Comparison of ENCODE assay signal across 11 cellular contexts in the genomic region with DNA sequence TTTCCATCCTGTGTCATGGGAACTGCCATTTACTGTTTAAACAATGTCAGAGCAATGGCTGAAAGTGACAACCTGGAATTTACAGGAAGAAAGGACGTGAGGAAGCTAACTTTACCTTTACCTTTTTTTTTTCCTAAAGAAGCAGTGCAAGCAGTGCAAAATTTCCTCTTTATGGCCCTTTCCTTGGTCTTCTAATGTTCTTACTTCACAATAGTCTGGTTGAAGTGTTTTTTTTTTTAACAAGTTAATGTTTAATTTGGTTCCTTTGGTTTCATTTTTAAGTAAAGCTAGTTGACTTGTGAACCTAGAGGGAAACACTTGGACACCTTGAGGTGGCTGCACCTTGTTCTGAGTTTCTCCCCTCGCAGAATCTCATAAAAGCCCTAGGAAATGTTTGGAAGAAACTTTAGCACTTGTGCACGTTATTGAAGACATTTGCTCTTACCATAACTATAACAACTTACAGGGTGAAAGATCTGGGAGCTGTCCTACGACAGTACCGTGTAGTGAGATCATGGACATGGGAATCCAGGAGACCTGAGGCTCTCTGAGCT. TPM values are rescaled to one million over a fixed set of nuclear protein-coding genes. Genes with fewer than 3 reads are reported as not detected.
A peak's percentile ranks its signal among the peaks of the same experiment; 100 is the strongest.
DNase-seq lines count a peak whose midpoint lies in the region; ATAC-seq and TF ChIP-seq lines count a peak whose summit lies in the region.
"Had no signal": no experiment of that assay in that cellular context is flagged by ENCODE, and none has a peak within 500 bp of the region (broad histone marks: within the 10 kb centered on the region; RNA-seq: fewer than 3 reads in every experiment).

No MANE protein-coding gene starts in this region.

- peak overlapping the region; percentile 58 to 67 for H3K4me3 ChIP-seq in Panc1 (ENCODE audit: low read depth in 2 of 2, low read length in 2 of 2)
- peak overlapping the region; percentile 93 for H3K4me3 ChIP-seq in fibroblast of villous mesenchyme (ENCODE audit: low read depth, low read length)

- peaks cover 5% of the 10 kb centered on the region for H3K4me1 ChIP-seq in Panc1 (ENCODE audit: control insufficient read depth, insufficient read depth, low read length)

- H3K27ac ChIP-seq in Panc1 (ENCODE audit: low read length): peak overlapping the region; percentile 77

- H3K4me3 Mint-ChIP-seq in progenitor cell of endocrine pancreas (ENCODE audit: low read depth): peak overlapping the region; percentile 18

- H3K27ac Mint-ChIP-seq in progenitor cell of endocrine pancreas: peak overlapping the region; percentile 61
- H3K27ac Mint-ChIP-seq: naive B cell had no signal

- no peaks in the 10 kb centered on the region for H3K36me3 ChIP-seq in Panc1 (ENCODE audit: control insufficient read depth, insufficient read depth, low read length)

- in situ Hi-C loops in Caki2 (cut with HindIII; ENCODE audit: low pct_unique_long_range_greater_than_20kb, low sequenced_read_pairs) (no loop called here), Panc1 (cut with HindIII; ENCODE audit: low pct_unique_long_range_greater_than_20kb, low sequenced_read_pairs) (no loop called here)

- peaks cover 24% of the 10 kb centered on the region for H3K4me1 Mint-ChIP-seq in progenitor cell of endocrine pancreas (ENCODE audit: low read depth)

- CTCF ChIA-PET in Panc1 (lab: Charles Lee): interaction anchor here (0.6 kb wide), 1 partner anchor 75 kb away, joined by 3 read pairs; no protein-coding TSS in a partner anchor

- TF ChIP-seq POLR2A in GM18505 (IDR thresholded peaks at IDR 0.05; ENCODE audit: borderline replicate concordance, extremely low read depth, insufficient read depth, insufficient read length): no peak

- H3K9me3 Mint-ChIP-seq in progenitor cell of endocrine pancreas (ENCODE audit: low read depth): no peaks in the 10 kb centered on the region

- TF ChIP-seq CTCF in Panc1 (IDR thresholded peaks at IDR 0.05) (no peak), fibroblast of villous mesenchyme (IDR thresholded peaks at IDR 0.05; ENCODE audit: insufficient read depth, low read depth, low read length) (no peak), progenitor cell of endocrine pancreas (IDR thresholded peaks at IDR 0.05; ENCODE audit: unreplicated experiment) (no peak)

- peaks cover 2% of the 10 kb centered on the region for H3K36me3 Mint-ChIP-seq in progenitor cell of endocrine pancreas (ENCODE audit: insufficient read depth)
- H3K36me3 Mint-ChIP-seq: naive B cell had no signal

- no TSS peak for BruUV-seq in Panc1 (replicated peaks; lab: Mats Ljungman, UMichigan)

- no peaks in the 10 kb centered on the region for H3K27me3 ChIP-seq in Panc1 (ENCODE audit: control insufficient read depth, insufficient read depth, low read length)

- POLR2A ChIA-PET in Panc1 (lab: Charles Lee): interaction anchor here (0.6 kb wide), 1 partner anchor 801 kb away, joined by 5 read pairs; no protein-coding TSS in a partner anchor

- H3K9me3 ChIP-seq in Panc1 (ENCODE audit: control insufficient read depth, insufficient read depth, low read depth, low read length): no peaks in the 10 kb centered on the region

- DNase-seq in Caki2 (ENCODE audit: low read depth) (peak; percentile 74), Panc1 (ENCODE audit: low read depth, low spot score) (no peak), fibroblast of villous mesenchyme (ENCODE audit: low read depth) (peak; percentile 37), progenitor cell of endocrine pancreas (ENCODE audit: low spot score, unreplicated experiment) (no peak)
- DNase-seq in stimulated activated CD4-positive, alpha-beta T cell treated with anti-CD3 and anti-CD28 coated beads, Interleukin-4, amount 100 ng/mL, for 1 hour: no peak
- DNase-seq: effector CD8-positive, alpha-beta T cell; naive B cell; NCI-H2171 had no signal

- H3K27me3 Mint-ChIP-seq in progenitor cell of endocrine pancreas: peaks cover 10% of the 10 kb centered on the region

- ATAC-seq in Panc1 (no peak), GM18505 (IDR thresholded peaks at IDR 0.05; ENCODE audit: unreplicated experiment) (no peak), HG03139 (IDR thresholded peaks at IDR 0.05; ENCODE audit: unreplicated experiment) (no peak), HG03196 (IDR thresholded peaks at IDR 0.05; ENCODE audit: unreplicated experiment) (no peak)

- intact Hi-C loops in Panc1 (cut with micrococcal nuclease; ENCODE audit: unreplicated experiment): no loop called here

RNA-seq across cellular contexts. Expression of gene SGMS2, which starts 1.8 kb away (rescaled TPM):
- 9.3 and 47.4 TPM in 2 replicates for total RNA-seq in Caki2 (2014; rRNA removed; shearing (Covaris generic); ENCODE audit: low replicate concordance)
- 15.6 TPM for total RNA-seq in Panc1 (2021; ENCODE audit: unreplicated experiment)
- 5.0 TPM for polyA plus RNA-seq in Panc1 (2012; ENCODE audit: insufficient read length)
- 135 and 186 TPM in 2 replicates for total RNA-seq in fibroblast of villous mesenchyme
- total RNA-seq in progenitor cell of endocrine pancreas: 6.9 and 10.7 TPM in 2 replicates

Comparison
In these comparisons a context has a peak if more than half of its experiments do, and no peak if none do; other contexts are left out.
1. DNase-seq: peak in Caki2 (single experiment) and fibroblast of villous mesenchyme (single experiment); none in Panc1 (single experiment), progenitor cell of endocrine pancreas (single experiment) and stimulated activated CD4-positive, alpha-beta T cell treated with anti-CD3 and anti-CD28 coated beads, Interleukin-4, amount 100 ng/mL, for 1 hour (single experiment).